In genomic region chr3:194740859-194741486, GRCh38 we compare ENCODE assay signal across 13 cellular contexts. TPM values are rescaled to one million over a fixed set of nuclear protein-coding genes. Genes with fewer than 3 reads are reported as not detected.
DNase-seq lines count a peak whose midpoint lies in the region; ATAC-seq, FAIRE-seq and TF ChIP-seq lines count a peak whose summit lies in the region.
"Had no signal": no experiment of that assay in that cellular context is flagged by ENCODE, and none has a peak within 500 bp of the region (broad histone marks: within the 10 kb centered on the region; RNA-seq: fewer than 3 reads in every experiment).

No MANE protein-coding gene starts in this region.

- H3K36me3 ChIP-seq in keratinocyte (ENCODE audit: control insufficient read depth in 2 of 2, extremely low read depth in 1 of 2, insufficient read depth in 2 of 2, low read length in 2 of 2) = no peaks in the 10 kb centered on the region
- H3K36me3 ChIP-seq: spleen had no signal

- ATAC-seq in WTC11 (no peak), HG03045 (IDR thresholded peaks at IDR 0.05; ENCODE audit: unreplicated experiment) (no peak), GM19467 (IDR thresholded peaks at IDR 0.05; ENCODE audit: unreplicated experiment) (no peak)
- ATAC-seq: K562 had no signal

- H3K4me3 Mint-ChIP-seq in WTC11 = no peak overlapping the region
- no peak overlapping the region for H3K4me3 Mint-ChIP-seq in nephron progenitor cell

- POLR2A ChIA-PET in WTC11 (lab: Charles Lee) = no interaction called here

- H3K9ac ChIP-seq in keratinocyte (ENCODE audit: control insufficient read depth, extremely low read depth, insufficient read depth, low read length) = no peak overlapping the region

- H3K9me3 Mint-ChIP-seq in WTC11 = no peaks in the 10 kb centered on the region
- no peaks in the 10 kb centered on the region for H3K9me3 Mint-ChIP-seq in nephron progenitor cell

- no peak overlapping the region for H3K27ac ChIP-seq in keratinocyte (ENCODE audit: control insufficient read depth, insufficient read depth, low read length)
- H3K27ac ChIP-seq: C4-2B, epithelial cell of prostate, spleen had no signal

- CTCF ChIA-PET in WTC11 (lab: Charles Lee) = no interaction called here

- peak; percentile 20 for FAIRE-seq in keratinocyte (lab: Jason Lieb, UNC)
- FAIRE-seq: K562 had no signal

- H3K9me1 ChIP-seq in keratinocyte (ENCODE audit: control insufficient read depth, extremely low read depth, insufficient read depth, low read length) = no peaks in the 10 kb centered on the region

- H3K36me3 Mint-ChIP-seq in WTC11 (no peaks in the 10 kb centered on the region), nephron progenitor cell (ENCODE audit: low read depth) (no peaks in the 10 kb centered on the region)

- H3K4me3 ChIP-seq in keratinocyte (ENCODE audit: control insufficient read depth in 2 of 3, extremely low read depth in 1 of 3, insufficient read depth in 2 of 3, low read depth in 1 of 3, low read length in 3 of 3) = no peak overlapping the region
- H3K4me3 ChIP-seq: K562, spleen had no signal

- H3K79me2 ChIP-seq in keratinocyte (ENCODE audit: control insufficient read depth, insufficient read depth, low read length) = no peaks in the 10 kb centered on the region

- no peak overlapping the region for H3K4me2 ChIP-seq in keratinocyte (ENCODE audit: control insufficient read depth, extremely low read depth, insufficient read depth, low read depth, low read length)

- H3K4me1 ChIP-seq in keratinocyte (ENCODE audit: control insufficient read depth, extremely low read depth, insufficient read depth, low read length) = peaks cover 2% of the 10 kb centered on the region

- peaks cover 13% of the 10 kb centered on the region for H3K4me1 Mint-ChIP-seq in WTC11
- H3K4me1 Mint-ChIP-seq in nephron progenitor cell = peaks cover 27% of the 10 kb centered on the region

- dilution Hi-C loops in keratinocyte (cut with MboI; ENCODE audit: extremely low pct_ligation_motif_present, low sequenced_read_pairs) = no loop called here

- no peaks in the 10 kb centered on the region for H4K20me1 ChIP-seq in keratinocyte (ENCODE audit: control insufficient read depth, extremely low read depth, insufficient read depth, low read length)

- H3K27me3 Mint-ChIP-seq in WTC11 (ENCODE audit: low read depth) (no peaks in the 10 kb centered on the region), nephron progenitor cell (ENCODE audit: low read depth, poor library complexity) (peaks cover 23% of the 10 kb centered on the region)

- peaks cover 14% of the 10 kb centered on the region for H3K27me3 ChIP-seq in keratinocyte (ENCODE audit: control insufficient read depth, extremely low read depth, insufficient read depth, low read length)

- peak; percentile 97 for DNase-seq in A172 (ENCODE audit: low spot score)
- DNase-seq in HCEC 1CT = peak; percentile 29
- DNase-seq in WTC11 (ENCODE audit: low spot score) = no peak
- DNase-seq in keratinocyte (ENCODE audit: low read depth, low spot score) = no peak
- DNase-seq in GM10266 (ENCODE audit: extremely low spot score) = no peak
- DNase-seq in nephron progenitor cell = no peak
- DNase-seq: NCI-H524 treated with DMSO at 0.1 percent for 48 hours, spleen had no signal

- no peak for TF ChIP-seq CTCF in WTC11 (IDR thresholded peaks at IDR 0.05)
- no peak for TF ChIP-seq CTCF in keratinocyte (optimal IDR thresholded peaks at IDR 0.05 in 1 of 3, IDR thresholded peaks at IDR 0.05 in 1 of 3, conservative IDR thresholded peaks at IDR 0.05 in 1 of 3; ENCODE audit: extremely low read depth in 1 of 3, insufficient read depth in 2 of 3, low read length in 3 of 3)
- no peak for TF ChIP-seq CTCF in GM10266 (IDR thresholded peaks at IDR 0.05; ENCODE audit: control insufficient read depth, insufficient read depth, low read depth, missing control alignments)
- no peak for TF ChIP-seq CTCF in nephron progenitor cell (IDR thresholded peaks at IDR 0.05)

- H3K27ac Mint-ChIP-seq in WTC11 = peak overlapping the region; percentile 30; the same call in 1 of the 2 replicates
- no peak overlapping the region for H3K27ac Mint-ChIP-seq in nephron progenitor cell

- no peak overlapping the region for H2AFZ ChIP-seq in keratinocyte (ENCODE audit: control insufficient read depth, low read length)

- H3K9me3 ChIP-seq in keratinocyte (ENCODE audit: control insufficient read depth, low read depth, low read length) = no peaks in the 10 kb centered on the region

TF ChIP-seq in WTC11, 78 proteins besides CTCF, POLR2A, EP300 and RAD21 (continues in another document):
- no peak for TF ChIP-seq OVOL2 (CRISPR knock-in tag; IDR thresholded peaks at IDR 0.05; ENCODE audit: borderline replicate concordance)
- no peak for TF ChIP-seq ZBTB21 (CRISPR knock-in tag; IDR thresholded peaks at IDR 0.05; ENCODE audit: borderline replicate concordance)
- no peak for TF ChIP-seq MAX (CRISPR knock-in tag; IDR thresholded peaks at IDR 0.05)
- TF ChIP-seq CDX4 (CRISPR knock-in tag; IDR thresholded peaks at IDR 0.05; ENCODE audit: borderline replicate concordance) = no peak
- no peak for TF ChIP-seq ZNF423 (CRISPR knock-in tag; IDR thresholded peaks at IDR 0.05)
- no peak for TF ChIP-seq USF1 (CRISPR knock-in tag; IDR thresholded peaks at IDR 0.05)
- no peak for TF ChIP-seq HMGXB4 (CRISPR knock-in tag; IDR thresholded peaks at IDR 0.05)
- TF ChIP-seq KAT7 (CRISPR knock-in tag; IDR thresholded peaks at IDR 0.05; ENCODE audit: borderline replicate concordance) = no peak
- TF ChIP-seq CREB1 (CRISPR knock-in tag; IDR thresholded peaks at IDR 0.05) = no peak
- TF ChIP-seq ERG (CRISPR knock-in tag; IDR thresholded peaks at IDR 0.05) = no peak
- TF ChIP-seq JUN (CRISPR knock-in tag; IDR thresholded peaks at IDR 0.05) = no peak

RNA-seq across cellular contexts. Expression of gene FAM43A, which starts 55.3 kb away (rescaled TPM):
- 8.2 and 10.4 TPM in 2 replicates for total RNA-seq in A172 (2014; rRNA removed; shearing (Covaris generic))
- 2.6 to 3.8 TPM (median 3.7 TPM) in 3 replicates for total RNA-seq in WTC11 (2021)
- 0.68 to 1.7 TPM (median 1.1 TPM) in 3 replicates for polyA plus RNA-seq in keratinocyte
- polyA plus RNA-seq in keratinocyte (2011; ENCODE audit: low read depth) = 2.7 TPM
- polyA plus RNA-seq in keratinocyte (2011; cell fraction: cytosol; rRNA removed) = 0.55 and 1.3 TPM in 2 replicates
- polyA plus RNA-seq in keratinocyte (2011; cell fraction: nucleus; rRNA removed) = 5.1 and 7.2 TPM in 2 replicates
- polyA plus RNA-seq in keratinocyte (2012; ENCODE audit: low replicate concordance) = 1.0 and 14.5 TPM in 2 replicates
- polyA minus RNA-seq in keratinocyte = 0.16 to 0.49 TPM (median 0.46 TPM) in 3 replicates
- 2.3 TPM for polyA minus RNA-seq in keratinocyte (2011; cell fraction: cytosol; rRNA and poly(A)+ RNA removed)
- polyA minus RNA-seq in keratinocyte (2011; cell fraction: nucleus; rRNA and poly(A)+ RNA removed) = 4.0 and 4.1 TPM in 2 replicates

Comparison
In these comparisons a context has a peak if more than half of its experiments do, and no peak if none do; other contexts are left out.
1. DNase-seq: peak in A172 (single experiment) and HCEC 1CT (single experiment); none in WTC11 (single experiment), keratinocyte (single experiment), GM10266 (single experiment) and nephron progenitor cell (single experiment).